13 cellular contexts compared by ENCODE assay signal in the genomic region with DNA sequence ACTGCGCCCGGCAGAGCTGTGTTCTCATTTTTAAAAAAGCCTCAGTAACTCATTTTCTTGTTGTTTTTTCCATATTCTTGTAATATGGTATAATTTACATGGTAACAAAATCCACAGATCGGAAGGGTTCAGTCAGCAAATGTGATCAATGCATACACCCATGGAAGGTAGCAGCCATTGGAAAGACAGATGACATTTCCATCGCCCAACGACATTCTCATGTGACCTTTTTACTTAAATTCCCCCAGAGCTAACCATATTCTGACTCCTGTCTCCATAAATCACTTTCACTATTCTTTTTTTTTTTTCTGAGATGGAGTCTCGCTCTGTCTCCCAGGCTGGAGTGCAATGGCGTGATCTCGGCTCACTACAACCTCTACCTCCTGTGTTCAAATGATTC. TPM values are rescaled to one million over a fixed set of nuclear protein-coding genes. Genes with fewer than 3 reads are reported as not detected.
DNase-seq lines count a peak whose midpoint lies in the region; ATAC-seq and TF ChIP-seq lines count a peak whose summit lies in the region.
"Had no signal": no experiment of that assay in that cellular context is flagged by ENCODE, and none has a peak within 500 bp of the region (broad histone marks: within the 10 kb centered on the region; RNA-seq: fewer than 3 reads in every experiment).

No MANE protein-coding gene starts in this region.

- DNase-seq in activated naive CD8-positive, alpha-beta T cell treated with anti-CD3 and anti-CD28 coated beads, Interleukin-2, amount 50 U/mL, for 24 hours, result no peak
- DNase-seq in activated naive CD8-positive, alpha-beta T cell treated with anti-CD3 and anti-CD28 coated beads for 36 hours, result no peak
- DNase-seq in WTC11 (ENCODE audit: low spot score) (no peak), chondrocyte (ENCODE audit: low spot score) (no peak), T-helper 9 cell (no peak)
- no peak for DNase-seq in stimulated activated effector memory CD8-positive, alpha-beta T cell treated with anti-CD3 and anti-CD28 coated beads, Interleukin-12 subunit alpha, Interleukin-12 subunit beta, amount 100 ng/mL, for 72 hours (ENCODE audit: low spot score in 2 of 2)
- DNase-seq: Calu3; CD8-positive, alpha-beta T cell; DMS79 treated with DMSO at 0.1 percent for 48 hours; GM23248 had no signal

- POLR2A ChIA-PET in WTC11 (lab: Charles Lee), result interaction anchor here (0.7 kb wide), 1 partner anchor 26 kb away, joined by 4 read pairs; no protein-coding TSS in a partner anchor

- no peak overlapping the region for H3K4me3 Mint-ChIP-seq in activated naive CD8-positive, alpha-beta T cell treated with anti-CD3 and anti-CD28 coated beads, Interleukin-2, amount 50 U/mL, for 24 hours
- no peak overlapping the region for H3K4me3 Mint-ChIP-seq in activated naive CD8-positive, alpha-beta T cell treated with anti-CD3 and anti-CD28 coated beads for 36 hours
- H3K4me3 Mint-ChIP-seq in WTC11 (no peak overlapping the region), chondrocyte (ENCODE audit: unreplicated experiment) (no peak overlapping the region)
- H3K4me3 Mint-ChIP-seq in stimulated activated effector memory CD8-positive, alpha-beta T cell treated with anti-CD3 and anti-CD28 coated beads, Interleukin-12 subunit alpha, Interleukin-12 subunit beta, amount 100 ng/mL, for 72 hours, result no peak overlapping the region
- H3K4me3 Mint-ChIP-seq: B cell; CD8-positive, alpha-beta T cell had no signal

- peaks cover 34% of the 10 kb centered on the region for H3K4me1 Mint-ChIP-seq in activated naive CD8-positive, alpha-beta T cell treated with anti-CD3 and anti-CD28 coated beads, Interleukin-2, amount 50 U/mL, for 24 hours
- peaks cover 28% of the 10 kb centered on the region for H3K4me1 Mint-ChIP-seq in activated naive CD8-positive, alpha-beta T cell treated with anti-CD3 and anti-CD28 coated beads for 36 hours
- peaks cover 13% of the 10 kb centered on the region for H3K4me1 Mint-ChIP-seq in WTC11
- peaks cover 26% of the 10 kb centered on the region for H3K4me1 Mint-ChIP-seq in chondrocyte (ENCODE audit: low read depth)
- peaks cover 41% of the 10 kb centered on the region for H3K4me1 Mint-ChIP-seq in stimulated activated effector memory CD8-positive, alpha-beta T cell treated with anti-CD3 and anti-CD28 coated beads, Interleukin-12 subunit alpha, Interleukin-12 subunit beta, amount 100 ng/mL, for 72 hours

- ATAC-seq in activated naive CD8-positive, alpha-beta T cell treated with anti-CD3 and anti-CD28 coated beads, Interleukin-2, amount 50 U/mL, for 24 hours, result no peak
- no peak for ATAC-seq in WTC11
- no peak for ATAC-seq in stimulated activated effector memory CD8-positive, alpha-beta T cell treated with anti-CD3 and anti-CD28 coated beads, Interleukin-12 subunit alpha, Interleukin-12 subunit beta, amount 100 ng/mL, for 72 hours
- ATAC-seq in GM18868 (IDR thresholded peaks at IDR 0.05; ENCODE audit: unreplicated experiment), result no peak
- ATAC-seq: CD8-positive, alpha-beta T cell; GM12878 had no signal

- peaks cover 63% of the 10 kb centered on the region for H3K36me3 Mint-ChIP-seq in activated naive CD8-positive, alpha-beta T cell treated with anti-CD3 and anti-CD28 coated beads, Interleukin-2, amount 50 U/mL, for 24 hours (ENCODE audit: low read depth)
- peaks cover 56% of the 10 kb centered on the region for H3K36me3 Mint-ChIP-seq in activated naive CD8-positive, alpha-beta T cell treated with anti-CD3 and anti-CD28 coated beads for 36 hours
- H3K36me3 Mint-ChIP-seq in WTC11, result peaks cover 73% of the 10 kb centered on the region
- H3K36me3 Mint-ChIP-seq in chondrocyte (ENCODE audit: low read depth), result peaks cover 31% of the 10 kb centered on the region
- H3K36me3 Mint-ChIP-seq in stimulated activated effector memory CD8-positive, alpha-beta T cell treated with anti-CD3 and anti-CD28 coated beads, Interleukin-12 subunit alpha, Interleukin-12 subunit beta, amount 100 ng/mL, for 72 hours, result peaks cover 84% of the 10 kb centered on the region

- H3K27me3 Mint-ChIP-seq in activated naive CD8-positive, alpha-beta T cell treated with anti-CD3 and anti-CD28 coated beads, Interleukin-2, amount 50 U/mL, for 24 hours, result no peaks in the 10 kb centered on the region
- H3K27me3 Mint-ChIP-seq in activated naive CD8-positive, alpha-beta T cell treated with anti-CD3 and anti-CD28 coated beads for 36 hours, result no peaks in the 10 kb centered on the region
- H3K27me3 Mint-ChIP-seq in WTC11 (ENCODE audit: low read depth) (no peaks in the 10 kb centered on the region), chondrocyte (ENCODE audit: low read depth) (no peaks in the 10 kb centered on the region)
- H3K27me3 Mint-ChIP-seq: B cell had no signal

- CTCF ChIA-PET in WTC11 (lab: Charles Lee), result interaction anchor here (1.4 to 3.0 kb wide), 2 partner anchors 24 to 235 kb away, joined by 3 to 10 read pairs; a partner anchor contains a TSS

- peak overlapping the region; percentile 64 for H3K27ac Mint-ChIP-seq in activated naive CD8-positive, alpha-beta T cell treated with anti-CD3 and anti-CD28 coated beads, Interleukin-2, amount 50 U/mL, for 24 hours
- no peak overlapping the region for H3K27ac Mint-ChIP-seq in activated naive CD8-positive, alpha-beta T cell treated with anti-CD3 and anti-CD28 coated beads for 36 hours
- no peak overlapping the region for H3K27ac Mint-ChIP-seq in WTC11
- peak overlapping the region; percentile 17 for H3K27ac Mint-ChIP-seq in chondrocyte (ENCODE audit: unreplicated experiment)
- peak overlapping the region; percentile 63 for H3K27ac Mint-ChIP-seq in stimulated activated effector memory CD8-positive, alpha-beta T cell treated with anti-CD3 and anti-CD28 coated beads, Interleukin-12 subunit alpha, Interleukin-12 subunit beta, amount 100 ng/mL, for 72 hours
- H3K27ac Mint-ChIP-seq: B cell; CD8-positive, alpha-beta T cell had no signal

- no peak for TF ChIP-seq CTCF in WTC11 (IDR thresholded peaks at IDR 0.05)
- TF ChIP-seq CTCF in chondrocyte (IDR thresholded peaks at IDR 0.05), result no peak

- H3K9me3 Mint-ChIP-seq in activated naive CD8-positive, alpha-beta T cell treated with anti-CD3 and anti-CD28 coated beads, Interleukin-2, amount 50 U/mL, for 24 hours, result no peaks in the 10 kb centered on the region
- H3K9me3 Mint-ChIP-seq in activated naive CD8-positive, alpha-beta T cell treated with anti-CD3 and anti-CD28 coated beads for 36 hours, result no peaks in the 10 kb centered on the region
- H3K9me3 Mint-ChIP-seq in WTC11 (no peaks in the 10 kb centered on the region), chondrocyte (ENCODE audit: low read depth) (no peaks in the 10 kb centered on the region)
- no peaks in the 10 kb centered on the region for H3K9me3 Mint-ChIP-seq in stimulated activated effector memory CD8-positive, alpha-beta T cell treated with anti-CD3 and anti-CD28 coated beads, Interleukin-12 subunit alpha, Interleukin-12 subunit beta, amount 100 ng/mL, for 72 hours
- H3K9me3 Mint-ChIP-seq: CD8-positive, alpha-beta T cell had no signal

TF ChIP-seq in WTC11, 78 proteins besides CTCF, POLR2A, EP300 and RAD21:
- TF ChIP-seq ZNF317 (CRISPR knock-in tag; IDR thresholded peaks at IDR 0.05; ENCODE audit: borderline replicate concordance, low read depth) (peak; percentile 73; the same call in 1 of the 2 replicates), NFYB (CRISPR knock-in tag; conservative IDR thresholded peaks at IDR 0.05; ENCODE audit: low read depth) (no peak), SP1 (CRISPR knock-in tag; conservative IDR thresholded peaks at IDR 0.05) (no peak)

RNA-seq across cellular contexts. Expression of a gene that starts 4.9 kb away (rescaled TPM):
- 100 to 1,000 TPM; 147 to 149 TPM for total RNA-seq in activated naive CD8-positive, alpha-beta T cell treated with anti-CD3 and anti-CD28 coated beads for 36 hours
- total RNA-seq in WTC11 (2021) (347 to 366 TPM (median 363 TPM) in 3 replicates), chondrocyte (134 to 153 TPM (median 138 TPM) in 3 replicates)

RNA-seq across cellular contexts. Expression of a gene that starts 37.0 kb away (rescaled TPM):
- total RNA-seq in activated naive CD8-positive, alpha-beta T cell treated with anti-CD3 and anti-CD28 coated beads for 36 hours, result 1 to 10 TPM; 5.9 TPM
- total RNA-seq in WTC11 (2021), result 69.7 to 82.5 TPM (median 74.4 TPM) in 3 replicates
- 9.3 to 13.6 TPM (median 9.5 TPM) in 3 replicates for total RNA-seq in chondrocyte

Comparison
In these comparisons a context has a peak if more than half of its experiments do, and no peak if none do; other contexts are left out.
1. H3K27ac Mint-ChIP-seq: peak in activated naive CD8-positive, alpha-beta T cell treated with anti-CD3 and anti-CD28 coated beads, Interleukin-2, amount 50 U/mL, for 24 hours (single experiment), chondrocyte (single experiment) and stimulated activated effector memory CD8-positive, alpha-beta T cell treated with anti-CD3 and anti-CD28 coated beads, Interleukin-12 subunit alpha, Interleukin-12 subunit beta, amount 100 ng/mL, for 72 hours (single experiment); none in activated naive CD8-positive, alpha-beta T cell treated with anti-CD3 and anti-CD28 coated beads for 36 hours (single experiment) and WTC11 (single experiment).